Comparison of ENCODE assay signal across 8 cellular contexts in the genomic region with DNA sequence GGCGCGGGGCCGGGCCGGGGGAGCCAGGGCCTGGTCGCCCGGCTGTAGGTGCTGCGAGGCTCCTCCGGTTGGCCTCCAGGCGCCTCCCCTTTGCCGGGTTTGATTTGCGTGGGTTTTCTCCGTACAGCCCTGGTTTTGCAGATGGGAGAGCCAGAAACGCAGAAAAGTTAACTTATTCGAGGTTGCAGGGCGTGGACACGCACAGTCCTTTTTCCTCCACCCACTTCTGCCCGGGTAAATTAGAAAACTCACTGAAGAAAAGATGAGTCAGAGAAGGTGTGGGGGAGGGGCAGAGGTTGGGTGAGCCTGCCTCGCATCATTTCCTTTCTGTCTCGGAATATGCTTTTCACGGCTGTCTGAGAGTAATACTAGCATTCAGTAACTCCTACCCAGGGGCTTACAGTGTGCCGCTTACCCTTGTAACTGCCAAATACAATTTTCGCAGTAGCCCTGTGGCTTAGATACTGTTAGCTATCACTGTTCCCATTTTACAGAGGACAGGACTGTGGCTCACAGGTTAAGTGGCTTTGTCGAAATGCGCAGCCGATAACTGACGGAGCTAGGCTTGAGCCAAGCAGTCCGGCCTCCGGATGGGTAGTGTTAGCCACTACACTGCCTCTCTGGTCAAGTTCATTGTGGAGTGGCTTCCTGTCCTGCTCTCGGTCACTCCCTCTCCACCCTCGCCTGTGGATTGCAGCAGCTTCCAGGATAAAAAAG. TPM values are rescaled to one million over a fixed set of nuclear protein-coding genes. Genes with fewer than 3 reads are reported as not detected.
DNase-seq lines count a peak whose midpoint lies in the region; ATAC-seq and TF ChIP-seq lines count a peak whose summit lies in the region.

No MANE protein-coding gene starts in this region.

- H3K36me3 Mint-ChIP-seq in activated T-helper 17 cell treated with anti-CD3 and anti-CD28 coated beads, Interleukin-2, amount 50 U/mL, for 72 hours (ENCODE audit: low read depth) = peaks cover 52% of the 10 kb centered on the region

- H3K9ac ChIP-seq in subcutaneous abdominal adipose tissue (ENCODE audit: low read length in 5 of 5) = peak overlapping the region; percentile 85 to 99 (median 95)

- peak overlapping the region; percentile 98 for H3K4me3 Mint-ChIP-seq in activated T-helper 17 cell treated with anti-CD3 and anti-CD28 coated beads, Interleukin-2, amount 50 U/mL, for 72 hours

- H3K36me3 ChIP-seq in subcutaneous abdominal adipose tissue (ENCODE audit: control insufficient read depth in 5 of 5, insufficient read depth in 5 of 5, low read length in 5 of 5) = peaks cover 0 to 40% (median 37%) of the 10 kb centered on the region in 5 donors

- peak; percentile 46 for DNase-seq in AG04450 (ENCODE audit: low read depth, low spot score)
- DNase-seq in RPMI7951 (ENCODE audit: low read depth) = peak; percentile 90
- DNase-seq in foreskin keratinocyte = peak; percentile 71 to 83
- DNase-seq in non-pigmented ciliary epithelial cell (ENCODE audit: low read depth) = peak; percentile 70

- no peaks in the 10 kb centered on the region for H3K9me3 Mint-ChIP-seq in activated T-helper 17 cell treated with anti-CD3 and anti-CD28 coated beads, Interleukin-2, amount 50 U/mL, for 72 hours

- CTCF ChIA-PET in AG04450 (lab: Charles Lee) = interaction anchor here (0.6 to 1.0 kb wide), 2 partner anchors 11 to 285 kb away, joined by 3 to 11 read pairs; no protein-coding TSS in a partner anchor

- H3K9me3 ChIP-seq in AG04450 (ENCODE audit: control insufficient read depth, insufficient read depth, low read length) (no peaks in the 10 kb centered on the region), subcutaneous abdominal adipose tissue (ENCODE audit: control insufficient read depth in 5 of 5, low read length in 5 of 5) (no peaks in the 10 kb centered on the region)

- POLR2A ChIA-PET in AG04450 (lab: Yijun Ruan, JAX) = interaction anchor here (0.6 to 1.0 kb wide), 4 partner anchors 67 to 286 kb away, joined by 3 to 5 read pairs (median 4); partner anchors contain the start of gene PPFIA1

- peak overlapping the region; percentile 99 for H3K27ac Mint-ChIP-seq in activated T-helper 17 cell treated with anti-CD3 and anti-CD28 coated beads, Interleukin-2, amount 50 U/mL, for 72 hours

- H3K27ac ChIP-seq in AG04450 (ENCODE audit: low read depth, low read length) (peak overlapping the region; percentile 91), foreskin keratinocyte (peak overlapping the region; percentile 60), subcutaneous abdominal adipose tissue (ENCODE audit: low read depth, low read length) (peak overlapping the region; percentile 85)

- no peaks in the 10 kb centered on the region for H3K27me3 Mint-ChIP-seq in activated T-helper 17 cell treated with anti-CD3 and anti-CD28 coated beads, Interleukin-2, amount 50 U/mL, for 72 hours

- TF ChIP-seq CTCF in AG04450 (IDR thresholded peaks at IDR 0.05; ENCODE audit: low read depth, low read length) (no peak), foreskin keratinocyte (conservative IDR thresholded peaks at IDR 0.05) (no peak)

- H3K4me1 Mint-ChIP-seq in activated T-helper 17 cell treated with anti-CD3 and anti-CD28 coated beads, Interleukin-2, amount 50 U/mL, for 72 hours = peaks cover 20% of the 10 kb centered on the region

- H3K4me1 ChIP-seq in foreskin keratinocyte (no peaks in the 10 kb centered on the region), subcutaneous abdominal adipose tissue (ENCODE audit: control insufficient read depth in 5 of 5, insufficient read depth in 5 of 5, low read length in 5 of 5) (peaks cover 6 to 47% (median 28%) of the 10 kb centered on the region in 5 donors)

- H3K4me3 ChIP-seq in AG04450 (ENCODE audit: low read depth, low read length) (peak overlapping the region; percentile 95), subcutaneous abdominal adipose tissue (ENCODE audit: low read depth in 1 of 5, low read length in 5 of 5) (peak overlapping the region; percentile 88 to 97 (median 92))

- H3K27me3 ChIP-seq in AG04450 (ENCODE audit: control insufficient read depth, insufficient read depth, low read length) (no peaks in the 10 kb centered on the region), foreskin keratinocyte (no peaks in the 10 kb centered on the region), subcutaneous abdominal adipose tissue (ENCODE audit: control insufficient read depth in 5 of 5, insufficient read depth in 4 of 5, low read length in 5 of 5) (no peaks in the 10 kb centered on the region)

- ATAC-seq in GM18870 (IDR thresholded peaks at IDR 0.05; ENCODE audit: unreplicated experiment) (peak; percentile 20), HG03196 (IDR thresholded peaks at IDR 0.05; ENCODE audit: unreplicated experiment) (peak; percentile 27), foreskin keratinocyte (peak; percentile 70)
- ATAC-seq in activated T-helper 17 cell treated with anti-CD3 and anti-CD28 coated beads, Interleukin-2, amount 50 U/mL, for 72 hours (replicated peaks) = peak; percentile 82

RNA-seq across cellular contexts. Expression of gene FADD, which starts 0.8 kb away (rescaled TPM):
- polyA plus RNA-seq in AG04450 (2011; rRNA removed) (29.3 and 35.8 TPM in 2 replicates), foreskin keratinocyte (47.7 and 52.2 TPM in 2 replicates)
- polyA minus RNA-seq in AG04450 (2011; rRNA and poly(A)+ RNA removed) = 31.5 and 40.2 TPM in 2 replicates
- 36.0 and 36.5 TPM in 2 replicates for total RNA-seq in RPMI7951 (2014; rRNA removed; shearing (Covaris generic))
- 10 to 100 TPM; 25.5 to 37.1 TPM for total RNA-seq in activated T-helper 17 cell treated with anti-CD3 and anti-CD28 coated beads, Interleukin-2, amount 50 U/mL, for 72 hours
- 46.6 and 48.7 TPM in 2 replicates for total RNA-seq in foreskin keratinocyte

Comparison
In these comparisons a context has a peak if more than half of its experiments do, and no peak if none do; other contexts are left out.
1. Peak in every context shown above with its lines: DNase-seq, ATAC-seq, H3K4me3 ChIP-seq and H3K27ac ChIP-seq.
2. ATAC-seq: peak in every context shown above with its lines; median percentile 82 in activated T-helper 17 cell treated with anti-CD3 and anti-CD28 coated beads, Interleukin-2, amount 50 U/mL, for 72 hours; 70 in foreskin keratinocyte; 27 in HG03196; 20 in GM18870.